ENCODE assay signal across 23 cellular contexts in the genomic region with DNA sequence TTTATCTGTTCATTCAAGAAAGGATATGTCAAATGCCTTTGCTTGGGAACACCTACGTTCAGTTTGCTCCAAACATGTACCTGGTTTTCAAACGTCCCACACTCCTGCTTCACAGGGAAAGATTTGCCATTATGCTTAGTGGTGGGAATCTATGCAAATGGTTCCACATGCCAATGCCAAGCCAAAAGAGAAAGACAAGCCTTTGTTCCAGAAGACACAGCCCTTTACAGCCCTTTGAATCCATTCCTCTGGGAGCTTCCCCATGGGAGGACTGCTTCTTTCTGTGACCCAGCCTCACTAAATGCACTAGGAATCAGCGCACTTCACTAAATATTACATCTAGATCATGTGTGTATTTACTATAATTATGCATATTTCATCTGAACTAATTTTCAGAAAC.
"Had no signal": no experiment of that assay in that cellular context is flagged by ENCODE, and none has a peak within 500 bp of the region (broad histone marks: within the 10 kb centered on the region; RNA-seq: fewer than 3 reads in every experiment).

No MANE protein-coding gene starts in this region.

- H3K4me3 Mint-ChIP-seq: activated CD4-positive, alpha-beta T cell treated with anti-CD3 and anti-CD28 coated beads for 36 hours; activated CD8-positive, alpha-beta T cell treated with anti-CD3 and anti-CD28 coated beads for 36 hours; activated naive CD4-positive, alpha-beta T cell treated with anti-CD3 and anti-CD28 coated beads, Interleukin-2, amount 10 ng/mL, durations not matched to agents 7 days and 5 days; activated naive CD8-positive, alpha-beta T cell treated with anti-CD3 and anti-CD28 coated beads, Interleukin-2, amount 10 ng/mL, durations not matched to agents 7 days and 5 days; activated T-cell treated with anti-CD3 and anti-CD28 coated beads, Interleukin-2, amount 50 U/mL, for 72 hours; T-helper 17 cell had no signal

- H3K27me3 Mint-ChIP-seq: activated CD4-positive, alpha-beta T cell treated with anti-CD3 and anti-CD28 coated beads for 36 hours; activated CD8-positive, alpha-beta T cell treated with anti-CD3 and anti-CD28 coated beads for 36 hours; activated naive CD4-positive, alpha-beta T cell treated with anti-CD3 and anti-CD28 coated beads, Interleukin-2, amount 10 ng/mL, durations not matched to agents 7 days and 5 days; activated naive CD8-positive, alpha-beta T cell treated with anti-CD3 and anti-CD28 coated beads, Interleukin-2, amount 10 ng/mL, durations not matched to agents 7 days and 5 days; T-helper 17 cell had no signal

- H3K27ac Mint-ChIP-seq: activated CD4-positive, alpha-beta T cell treated with anti-CD3 and anti-CD28 coated beads for 36 hours; activated CD8-positive, alpha-beta T cell treated with anti-CD3 and anti-CD28 coated beads for 36 hours; activated naive CD4-positive, alpha-beta T cell treated with anti-CD3 and anti-CD28 coated beads, Interleukin-2, amount 10 ng/mL, durations not matched to agents 7 days and 5 days; activated naive CD8-positive, alpha-beta T cell treated with anti-CD3 and anti-CD28 coated beads, Interleukin-2, amount 10 ng/mL, durations not matched to agents 7 days and 5 days; activated T-cell treated with anti-CD3 and anti-CD28 coated beads, Interleukin-2, amount 50 U/mL, for 72 hours; activated T-helper 2 cell treated with anti-CD3 and anti-CD28 coated beads, Interferon-gamma antibody, Interleukin-2, Interleukin-4, amounts not matched to agents 10 μg/mL and 5 μg/mL and 100 μg/mL, durations not matched to agents 14 hours and 24 hours and 36 hours; T-helper 17 cell had no signal

- H3K36me3 Mint-ChIP-seq: activated naive CD4-positive, alpha-beta T cell treated with anti-CD3 and anti-CD28 coated beads, Interleukin-2, amount 10 ng/mL, durations not matched to agents 7 days and 5 days; activated naive CD8-positive, alpha-beta T cell treated with anti-CD3 and anti-CD28 coated beads, Interleukin-2, amount 10 ng/mL, durations not matched to agents 7 days and 5 days had no signal

- H3K9me3 Mint-ChIP-seq: activated T-helper 2 cell treated with anti-CD3 and anti-CD28 coated beads, Interferon-gamma antibody, Interleukin-2, Interleukin-4, amounts not matched to agents 10 μg/mL and 5 μg/mL and 100 μg/mL, durations not matched to agents 14 hours and 24 hours and 36 hours had no signal

- H3K4me3 ChIP-seq: adrenal gland, SJSA1 had no signal

- H3K4me1 Mint-ChIP-seq: activated CD4-positive, alpha-beta T cell treated with anti-CD3 and anti-CD28 coated beads for 36 hours; activated naive CD4-positive, alpha-beta T cell treated with anti-CD3 and anti-CD28 coated beads, Interleukin-2, amount 10 ng/mL, durations not matched to agents 7 days and 5 days; activated naive CD8-positive, alpha-beta T cell treated with anti-CD3 and anti-CD28 coated beads, Interleukin-2, amount 10 ng/mL, durations not matched to agents 7 days and 5 days; T-helper 17 cell had no signal

- H3K27me3 ChIP-seq: adrenal gland, SJSA1 had no signal

- H3K36me3 ChIP-seq: adrenal gland, SJSA1 had no signal

- ATAC-seq: activated CD4-positive, alpha-beta T cell treated with anti-CD3 and anti-CD28 coated beads for 36 hours; activated CD8-positive, alpha-beta T cell treated with anti-CD3 and anti-CD28 coated beads for 36 hours; activated T-cell treated with anti-CD3 and anti-CD28 coated beads, Interleukin-2, amount 50 U/mL, for 72 hours; T-helper 17 cell had no signal

- DNase-seq: activated CD4-positive, alpha-beta T cell treated with anti-CD3 and anti-CD28 coated beads for 36 hours; activated CD8-positive, alpha-beta memory T cell treated with anti-CD3 and anti-CD28 coated beads, Interleukin-2, amount 50 U/mL, for 4 hours; activated CD8-positive, alpha-beta T cell treated with anti-CD3 and anti-CD28 coated beads for 36 hours; activated gamma-delta T cell treated with Interleukin-2 at 50 U/mL for 16 hours; activated naive CD4-positive, alpha-beta T cell treated with anti-CD3 and anti-CD28 coated beads, Interleukin-2, amount 10 ng/mL, durations not matched to agents 7 days and 5 days; activated naive CD8-positive, alpha-beta T cell treated with anti-CD3 and anti-CD28 coated beads, Interleukin-2, amount 10 ng/mL, durations not matched to agents 7 days and 5 days; activated T-cell treated with anti-CD3 and anti-CD28 coated beads, Interleukin-2, amount 50 U/mL, for 72 hours; adrenal gland; anterior cingulate cortex; Kasumi-1; KBM-7; NCI-H1048; NCI-H1417; NCI-H1930; NCI-H2107; NCI-H2171 treated with DMSO at 0.1 percent for 48 hours; NCI-H226; NK-92 treated with Interleukin-12 subunit alpha and Interleukin-12 subunit beta, amount 100 ng/mL, for 24 hours; SHP77; T-helper 17 cell; T-helper 9 cell had no signal
